ENCODE assay signal across 11 cellular contexts in genomic region chr11:21625982-21626381, GRCh38.
DNase-seq lines count a peak whose midpoint lies in the region; ATAC-seq and TF ChIP-seq lines count a peak whose summit lies in the region.
"Had no signal": no experiment of that assay in that cellular context is flagged by ENCODE, and none has a peak within 500 bp of the region (broad histone marks: within the 10 kb centered on the region; RNA-seq: fewer than 3 reads in every experiment).

No MANE protein-coding gene starts in this region.

- H3K4me3 Mint-ChIP-seq in stimulated activated memory B cell treated with anti-CD40 and anti-IgM and Interleukin-4, amounts not matched to agents 10 μg/mL and 1 μg/mL and 100 μg/mL, for 72 hours, result no peak overlapping the region
- H3K4me3 Mint-ChIP-seq: activated T-cell treated with anti-CD3 and anti-CD28 coated beads, Interleukin-2, amount 50 U/mL, for 24 hours had no signal

- H3K4me1 ChIP-seq in heart right ventricle (peaks cover 0 to 4% (median 0%) of the 10 kb centered on the region in 9 donors), prostate gland (replicated peaks) (no peaks in the 10 kb centered on the region)

- H3K36me3 ChIP-seq in heart right ventricle (no peaks in the 10 kb centered on the region), prostate gland (no peaks in the 10 kb centered on the region)

- H3K36me3 Mint-ChIP-seq in stimulated activated memory B cell treated with anti-CD40 and anti-IgM and Interleukin-4, amounts not matched to agents 10 μg/mL and 1 μg/mL and 100 μg/mL, for 72 hours, result no peaks in the 10 kb centered on the region

- H3K27me3 Mint-ChIP-seq in stimulated activated memory B cell treated with anti-CD40 and anti-IgM and Interleukin-4, amounts not matched to agents 10 μg/mL and 1 μg/mL and 100 μg/mL, for 72 hours, result no peaks in the 10 kb centered on the region
- H3K27me3 Mint-ChIP-seq: activated T-cell treated with anti-CD3 and anti-CD28 coated beads, Interleukin-2, amount 50 U/mL, for 24 hours had no signal

- H3K9me3 Mint-ChIP-seq in stimulated activated memory B cell treated with anti-CD40 and anti-IgM and Interleukin-4, amounts not matched to agents 10 μg/mL and 1 μg/mL and 100 μg/mL, for 72 hours, result no peaks in the 10 kb centered on the region

- TF ChIP-seq POLR2A in prostate gland (IDR thresholded peaks at IDR 0.05), result no peak

- no peaks in the 10 kb centered on the region for H3K9me3 ChIP-seq in heart right ventricle
- H3K9me3 ChIP-seq in prostate gland, result no peaks in the 10 kb centered on the region

- no peak overlapping the region for H3K27ac Mint-ChIP-seq in stimulated activated memory B cell treated with anti-CD40 and anti-IgM and Interleukin-4, amounts not matched to agents 10 μg/mL and 1 μg/mL and 100 μg/mL, for 72 hours
- H3K27ac Mint-ChIP-seq: activated T-cell treated with anti-CD3 and anti-CD28 coated beads, Interleukin-2, amount 50 U/mL, for 24 hours had no signal

- TF ChIP-seq CTCF in heart right ventricle (IDR thresholded peaks at IDR 0.05) (no peak), prostate gland (IDR thresholded peaks at IDR 0.05) (no peak)

- 74 to 78% methylated on average over 5 of the region's 5 CpGs for WGBS in heart right ventricle, 2 donors
- 80% methylated on average over 5 of the region's 5 CpGs for WGBS in prostate gland

- H3K27me3 ChIP-seq in heart right ventricle (no peaks in the 10 kb centered on the region), prostate gland (replicated peaks; ENCODE audit: insufficient read depth) (no peaks in the 10 kb centered on the region)

- no peak overlapping the region for H3K4me3 ChIP-seq in heart right ventricle
- no peak overlapping the region for H3K4me3 ChIP-seq in prostate gland
- H3K4me3 ChIP-seq: coronary artery had no signal

- H3K4me1 Mint-ChIP-seq in stimulated activated memory B cell treated with anti-CD40 and anti-IgM and Interleukin-4, amounts not matched to agents 10 μg/mL and 1 μg/mL and 100 μg/mL, for 72 hours, result no peaks in the 10 kb centered on the region

- H3K27ac ChIP-seq in heart right ventricle, result no peak overlapping the region
- no peak overlapping the region for H3K27ac ChIP-seq in prostate gland
- H3K27ac ChIP-seq: coronary artery had no signal

- intact Hi-C loops in heart right ventricle (cut with DNase I) (no loop called here), prostate gland (cut with DNase I) (no loop called here)

- ATAC-seq in GM21786 (IDR thresholded peaks at IDR 0.05; ENCODE audit: unreplicated experiment), result peak; percentile 44
- ATAC-seq in heart right ventricle, result peak in 6 of 8 donors; percentile 35 to 58 (median 51)
- ATAC-seq in stimulated activated memory B cell treated with anti-CD40 and anti-IgM and Interleukin-4, amounts not matched to agents 10 μg/mL and 1 μg/mL and 100 μg/mL, for 72 hours, result no peak

- peak; percentile 56 for DNase-seq in Ammon's horn (ENCODE audit: low spot score)
- peak; percentile 67 for DNase-seq in NOMO-1 treated with dmso at 0.1 percent for 144 hours (lab: John Stamatoyannopoulos, UW; ENCODE audit: unreplicated experiment)
- DNase-seq in heart right ventricle, result peak in 1 of 2 donors; percentile 13
- DNase-seq in stimulated activated naive CD4-positive, alpha-beta T cell treated with Interleukin-2 at 50 U/mL for 16 hours (lab: John Stamatoyannopoulos, UW), result no peak
- no peak for DNase-seq in NCI-H82 treated with DMSO at 0.1 percent for 48 hours (lab: John Stamatoyannopoulos, UW; ENCODE audit: unreplicated experiment)
- no peak for DNase-seq in prostate gland (ENCODE audit: low spot score)
- DNase-seq: activated T-cell treated with anti-CD3 and anti-CD28 coated beads, Interleukin-2, amount 50 U/mL, for 24 hours; stimulated activated CD4-positive, alpha-beta T cell treated with anti-CD3 and anti-CD28 coated beads, Interleukin-2, amount 100 ng/mL, for 48 hours had no signal

Comparison
In these comparisons a context has a peak if more than half of its experiments do, and no peak if none do; other contexts are left out.
1. DNase-seq: peak in Ammon's horn (single experiment) and NOMO-1 treated with dmso at 0.1 percent for 144 hours (single experiment); none in stimulated activated naive CD4-positive, alpha-beta T cell treated with Interleukin-2 at 50 U/mL for 16 hours (single experiment), NCI-H82 treated with DMSO at 0.1 percent for 48 hours (single experiment) and prostate gland (single experiment).